8 cellular contexts compared by ENCODE assay signal in the genomic region with DNA sequence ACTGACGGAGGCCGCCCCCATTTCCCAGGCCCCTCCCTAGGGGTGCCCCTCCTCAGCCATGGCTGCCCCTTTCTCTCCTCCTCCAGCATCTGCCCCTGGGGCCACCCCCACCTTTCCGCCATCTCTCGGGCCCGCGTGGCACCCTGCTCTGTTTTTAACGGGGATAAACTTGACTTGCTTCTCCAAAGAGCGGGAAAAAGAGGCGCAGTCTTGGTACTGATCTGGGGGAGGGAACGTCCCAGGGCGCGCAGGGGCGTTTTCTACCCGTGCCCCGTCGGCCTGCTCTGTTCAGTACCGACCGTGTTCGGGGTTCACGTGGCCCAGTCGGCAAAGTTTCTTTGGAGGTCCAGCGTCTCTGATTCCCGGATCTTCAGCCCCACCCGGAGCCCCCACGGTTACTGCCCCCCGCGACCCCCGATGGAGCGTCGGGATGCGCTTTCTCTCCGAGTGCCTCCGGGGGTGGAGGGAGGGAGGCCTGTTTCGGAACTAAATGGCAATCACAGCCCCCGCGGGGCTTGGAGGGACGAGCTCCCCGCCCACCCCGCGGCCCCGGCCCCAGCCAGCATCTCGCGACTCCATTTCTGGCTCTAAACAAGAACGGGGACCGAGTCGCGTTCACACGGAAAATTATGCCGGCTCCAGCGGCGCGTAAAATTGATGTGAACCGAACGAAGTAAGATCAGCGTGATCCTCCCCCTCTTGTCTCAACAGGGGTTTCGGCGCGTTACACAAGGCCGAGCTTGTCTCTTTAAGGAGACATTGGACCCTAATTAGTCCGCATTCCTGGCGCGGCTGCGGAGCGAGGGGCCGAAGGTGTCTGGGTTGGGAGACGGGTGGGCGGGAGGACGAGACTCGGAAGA. TPM values are rescaled to one million over a fixed set of nuclear protein-coding genes. Genes with fewer than 3 reads are reported as not detected.
A peak's percentile ranks its signal among the peaks of the same experiment; 100 is the strongest.
DNase-seq lines count a peak whose midpoint lies in the region; ATAC-seq, FAIRE-seq and TF ChIP-seq lines count a peak whose summit lies in the region.

No MANE protein-coding gene starts in this region.

- H3K27me3 ChIP-seq in CD4-positive, CD25-positive, alpha-beta regulatory T cell (ENCODE audit: control insufficient read depth, insufficient read depth, low read length): peaks cover 16% of the 10 kb centered on the region
- peaks cover 9% of the 10 kb centered on the region for H3K27me3 ChIP-seq in lower lobe of right lung (ENCODE audit: low read depth)

- H3K27ac Mint-ChIP-seq in CD4-positive, CD25-positive, alpha-beta regulatory T cell: peak overlapping the region in 1 of 3 donors; percentile 83

- intact Hi-C loops in lower lobe of right lung (cut with DNase I): no loop called here

- ATAC-seq in CD4-positive, CD25-positive, alpha-beta regulatory T cell (ENCODE audit: low read depth in 2 of 2): no peak
- ATAC-seq in HG03432 (IDR thresholded peaks at IDR 0.05; ENCODE audit: unreplicated experiment) (peak; percentile 8), lower lobe of right lung (peak in 1 of 2 donors; percentile 0)

- H3K27ac ChIP-seq in CD4-positive, CD25-positive, alpha-beta regulatory T cell (ENCODE audit: insufficient read depth, low read length, poor library complexity, severe bottlenecking): peak overlapping the region; percentile 77
- peak overlapping the region; percentile 51 for H3K27ac ChIP-seq in lower lobe of right lung

- no peak for TF ChIP-seq CTCF in lower lobe of right lung (IDR thresholded peaks at IDR 0.05)

- H3K9me3 ChIP-seq in CD4-positive, CD25-positive, alpha-beta regulatory T cell (ENCODE audit: control insufficient read depth in 2 of 2, low read length in 2 of 2): peaks cover 0 to 3% of the 10 kb centered on the region in 2 experiments
- no peaks in the 10 kb centered on the region for H3K9me3 ChIP-seq in lower lobe of right lung

- TF ChIP-seq POLR2A in GM12891 (IDR thresholded peaks at IDR 0.05; ENCODE audit: low read depth, low read length): no peak

- H3K36me3 ChIP-seq in CD4-positive, CD25-positive, alpha-beta regulatory T cell (ENCODE audit: control insufficient read depth, insufficient read depth, low read length): no peaks in the 10 kb centered on the region
- no peaks in the 10 kb centered on the region for H3K36me3 ChIP-seq in lower lobe of right lung

- H3K4me1 Mint-ChIP-seq in CD4-positive, CD25-positive, alpha-beta regulatory T cell: peaks cover 2 to 28% (median 21%) of the 10 kb centered on the region in 4 donors

- DNase-seq in CD4-positive, CD25-positive, alpha-beta regulatory T cell: peak; percentile 16 to 61 (median 17)
- peak; percentile 19 for DNase-seq in activated CD4-positive, alpha-beta T cell treated with anti-CD3 and anti-CD28 coated beads for 1 hour
- DNase-seq in dermis blood vessel endothelial cell (peak; percentile 50), lower lobe of right lung (peak; percentile 55), HuH-7.5 (ENCODE audit: low spot score) (no peak), GM12891 (ENCODE audit: insufficient read length, low spot score) (no peak)
- peak; percentile 67 for DNase-seq in stimulated activated CD8-positive, alpha-beta memory T cell treated with anti-CD3 and anti-CD28 coated beads, Interleukin-4, amount 100 ng/mL, for 48 hours

- H3K4me1 ChIP-seq in CD4-positive, CD25-positive, alpha-beta regulatory T cell (ENCODE audit: control insufficient read depth, insufficient read depth, low read length, poor library complexity, severe bottlenecking): peaks cover 30% of the 10 kb centered on the region
- peaks cover 25% of the 10 kb centered on the region for H3K4me1 ChIP-seq in lower lobe of right lung

- peak overlapping the region in 1 of 4 donors; percentile 89 for H3K4me3 Mint-ChIP-seq in CD4-positive, CD25-positive, alpha-beta regulatory T cell

- no peaks in the 10 kb centered on the region for H3K9me3 Mint-ChIP-seq in CD4-positive, CD25-positive, alpha-beta regulatory T cell

- no peaks in the 10 kb centered on the region for H3K36me3 Mint-ChIP-seq in CD4-positive, CD25-positive, alpha-beta regulatory T cell

- peaks cover 17% of the 10 kb centered on the region for H3K27me3 Mint-ChIP-seq in CD4-positive, CD25-positive, alpha-beta regulatory T cell

- peak overlapping the region; percentile 74 for H3K4me3 ChIP-seq in CD4-positive, CD25-positive, alpha-beta regulatory T cell (ENCODE audit: low read depth, low read length)
- H3K4me3 ChIP-seq in lower lobe of right lung: peak overlapping the region; percentile 73

- FAIRE-seq in GM12891 (lab: Jason Lieb, UNC): no peak

TF ChIP-seq in GM12891, 5 proteins besides CTCF, POLR2A, EP300 and RAD21:
- no peak for TF ChIP-seq POU2F2 (IDR thresholded peaks at IDR 0.05; ENCODE audit: low read depth, low read length)
- no peak for TF ChIP-seq SPI1 (IDR thresholded peaks at IDR 0.05; ENCODE audit: low read depth, low read length)
- no peak for TF ChIP-seq TAF1 (IDR thresholded peaks at IDR 0.05; ENCODE audit: low read depth, low read length)
- no peak for TF ChIP-seq PAX5 (IDR thresholded peaks at IDR 0.05; ENCODE audit: insufficient read depth, low read length, severe bottlenecking)
- TF ChIP-seq POLR2AphosphoS5 (IDR thresholded peaks at IDR 0.05; ENCODE audit: low read depth, low read length): no peak

RNA-seq across cellular contexts. Expression of a gene that starts 1.1 kb away (rescaled TPM):
- 127 TPM for total RNA-seq in CD4-positive, CD25-positive, alpha-beta regulatory T cell
- 10 to 100 TPM; 16.2 to 30.1 (median 21.8) TPM for polyA plus RNA-seq in CD4-positive, CD25-positive, alpha-beta regulatory T cell
- total RNA-seq in dermis blood vessel endothelial cell: 23.7 and 25.5 TPM in 2 replicates
- total RNA-seq in lower lobe of right lung: 48.6 TPM
- 1.6 TPM for polyA plus RNA-seq in GM12891 (2012; ENCODE audit: low read depth, missing spikeins)

Comparison
In these comparisons a context has a peak if more than half of its experiments do, and no peak if none do; other contexts are left out.
1. DNase-seq: peak in CD4-positive, CD25-positive, alpha-beta regulatory T cell (3 of 3), activated CD4-positive, alpha-beta T cell treated with anti-CD3 and anti-CD28 coated beads for 1 hour (single experiment), dermis blood vessel endothelial cell (single experiment), lower lobe of right lung (single experiment) and stimulated activated CD8-positive, alpha-beta memory T cell treated with anti-CD3 and anti-CD28 coated beads, Interleukin-4, amount 100 ng/mL, for 48 hours (single experiment); none in HuH-7.5 (single experiment) and GM12891 (single experiment).